11 cellular contexts compared by ENCODE assay signal in the genomic region with DNA sequence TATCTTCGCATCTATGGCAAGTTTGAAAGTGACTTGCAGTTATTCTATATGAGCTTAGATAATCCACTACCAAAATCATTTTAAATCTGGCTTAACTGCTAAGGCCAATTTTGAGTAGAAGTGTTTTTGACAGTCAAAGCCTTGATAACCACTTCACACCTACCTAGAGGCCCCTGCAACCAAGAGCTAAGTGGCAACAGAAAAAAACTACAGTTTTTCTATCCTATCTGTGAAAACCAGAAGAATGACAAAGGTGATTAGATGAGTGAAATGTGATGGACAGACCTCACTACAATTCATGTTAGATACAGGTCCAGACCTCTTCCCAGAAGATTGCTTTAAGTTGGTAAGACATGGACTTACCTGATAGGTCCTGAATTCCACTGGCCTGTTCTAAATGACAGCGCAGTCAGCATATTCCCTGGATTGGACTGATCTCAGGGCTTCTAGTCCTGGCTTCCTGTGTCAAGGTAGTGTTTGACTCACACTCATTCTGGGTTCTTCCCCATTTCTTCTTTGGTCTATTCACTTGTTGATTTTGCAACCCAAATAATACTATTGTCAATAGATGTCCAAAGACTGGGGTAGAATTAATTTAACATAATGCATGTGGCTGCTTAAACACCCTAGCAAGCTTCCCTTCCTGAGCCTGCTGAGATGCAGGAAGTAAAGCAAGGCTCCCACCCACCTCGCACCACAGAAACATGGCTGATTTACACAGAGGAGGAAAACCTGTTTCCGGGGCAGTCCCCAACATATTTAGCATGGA.
DNase-seq lines count a peak whose midpoint lies in the region; ATAC-seq and TF ChIP-seq lines count a peak whose summit lies in the region.
"Had no signal": no experiment of that assay in that cellular context is flagged by ENCODE, and none has a peak within 500 bp of the region (broad histone marks: within the 10 kb centered on the region; RNA-seq: fewer than 3 reads in every experiment).

No MANE protein-coding gene starts in this region.

- DNase-seq in DND-41 (peak; percentile 15), mesendoderm (peak; percentile 47), NCI-H1417 treated with DMSO at 0.1 percent for 48 hours (lab: John Stamatoyannopoulos, UW) (no peak), NCI-H1048 (lab: John Stamatoyannopoulos, UW) (no peak), omental fat pad (ENCODE audit: low spot score) (no peak), uterus (no peak)
- peak; percentile 28 to 49 for DNase-seq in activated CD4-positive, alpha-beta T cell treated with anti-CD3 and anti-CD28 coated beads, Interleukin-2, amount 50 U/mL, for 48 hours
- DNase-seq: gastrocnemius medialis, SHP77 treated with DMSO at 0.1 percent for 48 hours had no signal

- H3K4me2 ChIP-seq in DND-41 (ENCODE audit: insufficient read depth, low read length) (no peak overlapping the region), mesendoderm (ENCODE audit: low read length) (no peak overlapping the region)

- H3K79me2 ChIP-seq in DND-41 (ENCODE audit: insufficient read depth, low read length) (peaks cover 8% of the 10 kb centered on the region; the same call in 1 of the 2 replicates), mesendoderm (ENCODE audit: control insufficient read depth, insufficient read depth, low read length) (no peaks in the 10 kb centered on the region)
- H3K79me2 ChIP-seq: parathyroid adenoma had no signal

- peak overlapping the region; percentile 83 for H3K18ac ChIP-seq in mesendoderm (ENCODE audit: low read length)

- no peaks in the 10 kb centered on the region for H3K36me3 ChIP-seq in DND-41 (ENCODE audit: insufficient read depth, low read length)
- H3K36me3 ChIP-seq in mesendoderm (ENCODE audit: control insufficient read depth, insufficient read depth, low read length), result no peaks in the 10 kb centered on the region
- H3K36me3 ChIP-seq in uterus, result no peaks in the 10 kb centered on the region
- H3K36me3 ChIP-seq: gastrocnemius medialis had no signal

- ATAC-seq in DND-41 (ENCODE audit: insufficient read depth, low read depth) (peak; percentile 62; the same call in 1 of the 3 replicates), HG02759 (IDR thresholded peaks at IDR 0.05; ENCODE audit: unreplicated experiment) (peak; percentile 52), omental fat pad (ENCODE audit: low FRiP score) (no peak)
- ATAC-seq: gastrocnemius medialis had no signal

- no peak overlapping the region for H4K8ac ChIP-seq in mesendoderm (ENCODE audit: low read depth, low read length)

- H3K27me3 ChIP-seq in DND-41 (ENCODE audit: insufficient read depth, low read length, poor library complexity), result no peaks in the 10 kb centered on the region
- H3K27me3 ChIP-seq in mesendoderm (ENCODE audit: insufficient read depth, low read length, poor library complexity), result no peaks in the 10 kb centered on the region
- H3K27me3 ChIP-seq in uterus, result no peaks in the 10 kb centered on the region
- H3K27me3 ChIP-seq: gastrocnemius medialis had no signal

- no peak for TF ChIP-seq POLR2A in uterus (IDR thresholded peaks at IDR 0.05)

- no peak overlapping the region for H2AK5ac ChIP-seq in mesendoderm (ENCODE audit: low read length)

- intact Hi-C loops in uterus (cut with DNase I; ENCODE audit: low total_unique reads), result no loop called here

- H3K27ac ChIP-seq in DND-41 (ENCODE audit: low read length), result no peak overlapping the region
- H3K27ac ChIP-seq in mesendoderm (ENCODE audit: low read depth, low read length), result peak overlapping the region; percentile 9
- H3K27ac ChIP-seq in uterus, result no peak overlapping the region
- H3K27ac ChIP-seq: gastrocnemius medialis, parathyroid adenoma had no signal

- H4K20me1 ChIP-seq in DND-41 (ENCODE audit: insufficient read depth, low read length), result 0 out of 2 replicates have a peak, but pooled peaks cover 10% of the 10 kb centered on the region

- H3K4me3 ChIP-seq in DND-41 (ENCODE audit: low read depth in 1 of 2, low read length in 2 of 2) (no peak overlapping the region), mesendoderm (ENCODE audit: low read length) (no peak overlapping the region), uterus (no peak overlapping the region)
- H3K4me3 ChIP-seq: gastrocnemius medialis had no signal

- H2AFZ ChIP-seq in DND-41 (ENCODE audit: low read depth, low read length), result no peak overlapping the region
- H2AFZ ChIP-seq: parathyroid adenoma had no signal

- no CpG with 5 or more reads among the region's 4 CpGs for WGBS in mesendoderm (ENCODE audit: extremely low coverage, insufficient coverage, low lambda C conversion rate)

- no peak overlapping the region for H2BK5ac ChIP-seq in mesendoderm (ENCODE audit: low read length)

- H3K9ac ChIP-seq in DND-41 (ENCODE audit: low read depth, low read length) (no peak overlapping the region), mesendoderm (ENCODE audit: low read length) (no peak overlapping the region)
- H3K9ac ChIP-seq: parathyroid adenoma had no signal

- H3K4ac ChIP-seq in mesendoderm (ENCODE audit: low read depth, low read length), result no peak overlapping the region

- TF ChIP-seq CTCF in DND-41 (IDR thresholded peaks at IDR 0.05; ENCODE audit: borderline replicate concordance, extremely low read depth, low read length, poor library complexity, severe bottlenecking), result no peak
- TF ChIP-seq CTCF in omental fat pad (IDR thresholded peaks at IDR 0.05), result no peak
- TF ChIP-seq CTCF in uterus (IDR thresholded peaks at IDR 0.05), result no peak

- no peaks in the 10 kb centered on the region for H3K79me1 ChIP-seq in mesendoderm (ENCODE audit: low read length)

- H2BK120ac ChIP-seq in mesendoderm (ENCODE audit: low read depth, low read length), result no peak overlapping the region

- no peak overlapping the region for H3K23ac ChIP-seq in mesendoderm (ENCODE audit: low read length)

- H3K9me3 ChIP-seq in DND-41 (ENCODE audit: insufficient read depth, low read length, severe bottlenecking) (no peaks in the 10 kb centered on the region), uterus (no peaks in the 10 kb centered on the region)
- H3K9me3 ChIP-seq: gastrocnemius medialis had no signal

- no peak overlapping the region for H3K56ac ChIP-seq in mesendoderm (ENCODE audit: low read length)

- H3K4me1 ChIP-seq in DND-41 (ENCODE audit: insufficient read depth, low read length), result no peaks in the 10 kb centered on the region
- H3K4me1 ChIP-seq in mesendoderm (ENCODE audit: control insufficient read depth, low read depth, low read length), result peaks cover 10% of the 10 kb centered on the region
- peaks cover 0 to 2% of the 10 kb centered on the region in 2 donors for H3K4me1 ChIP-seq in uterus
- H3K4me1 ChIP-seq: parathyroid adenoma had no signal

- H4K5ac ChIP-seq in mesendoderm (ENCODE audit: low read length), result no peak overlapping the region

- peak overlapping the region; percentile 27 for H2BK15ac ChIP-seq in mesendoderm (replicated peaks; ENCODE audit: low read depth)

Comparison
In these comparisons a context has a peak if more than half of its experiments do, and no peak if none do; other contexts are left out.
1. DNase-seq: peak in DND-41 (single experiment), activated CD4-positive, alpha-beta T cell treated with anti-CD3 and anti-CD28 coated beads, Interleukin-2, amount 50 U/mL, for 48 hours (2 of 2) and mesendoderm (single experiment); none in NCI-H1417 treated with DMSO at 0.1 percent for 48 hours (single experiment), NCI-H1048 (single experiment), omental fat pad (single experiment) and uterus (0 of 2).